In the genomic region with DNA sequence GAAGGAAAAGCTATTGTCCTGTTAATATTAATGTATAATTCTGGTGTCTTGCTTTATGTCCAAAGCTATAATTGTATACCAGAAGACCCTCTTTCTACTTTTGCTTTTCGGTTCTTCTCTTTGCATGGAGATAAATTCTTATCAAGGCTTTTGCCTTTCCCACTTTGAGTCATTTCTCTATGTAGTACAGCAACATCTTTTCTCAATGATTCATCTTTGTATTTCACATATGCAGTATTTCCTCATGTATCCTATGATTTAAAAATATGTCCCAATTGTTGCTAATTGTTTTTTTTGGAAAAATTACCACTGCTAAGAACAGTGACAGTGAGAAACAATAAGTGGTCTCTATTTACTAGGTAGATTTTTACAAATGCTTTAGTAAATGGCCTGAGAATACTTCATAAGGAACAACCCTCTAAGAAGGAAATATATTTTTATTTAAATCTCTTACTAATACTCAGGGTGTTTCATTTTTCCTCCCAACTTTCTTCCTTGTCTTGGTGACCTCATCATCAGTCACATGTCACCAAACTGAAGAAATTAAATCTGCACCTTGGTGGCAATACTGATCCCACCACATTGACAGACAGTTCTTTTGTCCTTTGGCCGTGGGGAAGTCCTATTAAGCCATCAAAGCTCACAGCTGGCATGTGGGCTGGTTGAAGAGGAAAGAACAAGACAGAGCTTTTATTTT, we compare ENCODE assay signal across 17 cellular contexts.
DNase-seq lines count a peak whose midpoint lies in the region; ATAC-seq, FAIRE-seq and TF ChIP-seq lines count a peak whose summit lies in the region.
"Had no signal": no experiment of that assay in that cellular context is flagged by ENCODE, and none has a peak within 500 bp of the region (broad histone marks: within the 10 kb centered on the region; RNA-seq: fewer than 3 reads in every experiment).

No MANE protein-coding gene starts in this region.

- H3K4me1 ChIP-seq in adipocyte (ENCODE audit: control insufficient read depth, insufficient read depth, low read length), result peaks cover 31% of the 10 kb centered on the region
- H3K4me1 ChIP-seq in kidney (ENCODE audit: control insufficient read depth in 1 of 2, insufficient read depth in 1 of 2, low read depth in 1 of 2, low read length in 2 of 2), result no peaks in the 10 kb centered on the region
- H3K4me1 ChIP-seq: body of pancreas, SJCRH30, upper lobe of right lung had no signal

- no peak for TF ChIP-seq CTCF in foreskin fibroblast (IDR thresholded peaks at IDR 0.05; ENCODE audit: low read depth, low read length)
- no peak for TF ChIP-seq CTCF in kidney (IDR thresholded peaks at IDR 0.05; ENCODE audit: borderline replicate concordance, extremely low read depth, insufficient read depth)

- H3K4me3 ChIP-seq in adipocyte (ENCODE audit: low read length), result no peak overlapping the region
- no peak overlapping the region for H3K4me3 ChIP-seq in foreskin fibroblast (ENCODE audit: low read depth in 1 of 2, low read length in 2 of 2)
- H3K4me3 ChIP-seq in kidney (ENCODE audit: low read length in 2 of 2), result no peak overlapping the region
- H3K4me3 ChIP-seq: body of pancreas, SJCRH30, upper lobe of right lung had no signal

- intact Hi-C loops in kidney (cut with DNase I), result no loop called here

- H3K27me3 ChIP-seq in adipocyte (replicated peaks; ENCODE audit: control insufficient read depth, insufficient read depth, low read length), result no peaks in the 10 kb centered on the region
- H3K27me3 ChIP-seq: body of pancreas, SJCRH30, upper lobe of right lung had no signal

- H3K9me3 ChIP-seq in adipocyte (ENCODE audit: control insufficient read depth, low read length), result no peaks in the 10 kb centered on the region
- no peaks in the 10 kb centered on the region for H3K9me3 ChIP-seq in kidney (ENCODE audit: control insufficient read depth in 1 of 2, low read length in 2 of 2)
- H3K9me3 ChIP-seq: body of pancreas, SJCRH30, upper lobe of right lung had no signal

- no peak for TF ChIP-seq POLR2A in H54 (IDR thresholded peaks at IDR 0.05; ENCODE audit: low read depth, low read length)

- ATAC-seq in GM21528 (IDR thresholded peaks at IDR 0.05; ENCODE audit: low FRiP score, unreplicated experiment), result no peak
- ATAC-seq: body of pancreas; natural killer cell treated with Interleukin-12 subunit alpha and Interleukin-12 subunit beta and Interleukin-15 and Interleukin-18, amount 100 ng/mL, for 72 hours; upper lobe of right lung had no signal

- no peak overlapping the region for H3K27ac ChIP-seq in kidney (ENCODE audit: low read depth in 2 of 2, low read length in 2 of 2)
- H3K27ac ChIP-seq: body of pancreas, SJCRH30, upper lobe of right lung, VCaP had no signal

- FAIRE-seq in H54 (lab: Jason Lieb, UNC), result peak; percentile 74
- no peak for FAIRE-seq in frontal cortex (lab: Jason Lieb, UNC)
- FAIRE-seq in kidney (lab: Jason Lieb, UNC), result no peak

- DNase-seq in A172 (ENCODE audit: low spot score) (peak; percentile 25), H54 (ENCODE audit: insufficient read length, low spot score) (no peak), adipocyte (ENCODE audit: low read depth) (peak; percentile 81), foreskin fibroblast (peak; percentile 30 to 67), nucleus accumbens (lab: John Stamatoyannopoulos, UW) (no peak), frontal cortex (ENCODE audit: low spot score in 2 of 2) (no peak), kidney (no peak)
- DNase-seq: body of pancreas; islet precursor cell; NCI-H1048; NCI-H69; SJCRH30; stimulated activated CD4-positive, alpha-beta T cell treated with anti-CD3 and anti-CD28 coated beads, Interleukin-12 subunit alpha, Interleukin-12 subunit beta, amount 100 ng/mL, for 4 hours; upper lobe of right lung had no signal

- H3K9ac ChIP-seq in adipocyte (ENCODE audit: low read length) (peak overlapping the region; percentile 9), kidney (ENCODE audit: low read length in 2 of 2) (no peak overlapping the region)

- no peaks in the 10 kb centered on the region for H3K36me3 ChIP-seq in adipocyte (ENCODE audit: control insufficient read depth, insufficient read depth, low read length, severe bottlenecking)
- no peaks in the 10 kb centered on the region for H3K36me3 ChIP-seq in kidney (ENCODE audit: control insufficient read depth in 1 of 2, insufficient read depth in 2 of 2, low read length in 2 of 2)
- H3K36me3 ChIP-seq: SJCRH30, upper lobe of right lung had no signal

Comparison
In these comparisons a context has a peak if more than half of its experiments do, and no peak if none do; other contexts are left out.
1. DNase-seq: peak in A172 (single experiment), adipocyte (single experiment) and foreskin fibroblast (2 of 2); none in H54 (single experiment), nucleus accumbens (0 of 56), frontal cortex (0 of 2) and kidney (single experiment).